In genomic region chr15:33091983-33092688, GRCh38 we compare ENCODE assay signal across 20 cellular contexts.
DNase-seq lines count a peak whose midpoint lies in the region; ATAC-seq, FAIRE-seq and TF ChIP-seq lines count a peak whose summit lies in the region.
"Had no signal": no experiment of that assay in that cellular context is flagged by ENCODE, and none has a peak within 500 bp of the region (broad histone marks: within the 10 kb centered on the region; RNA-seq: fewer than 3 reads in every experiment).

No MANE protein-coding gene starts in this region.

- in situ Hi-C loops in HepG2 (cut with HindIII; ENCODE audit: extremely low pct_ligation_motif_present, low pct_unique_long_range_greater_than_20kb): no loop called here

- no peak overlapping the region for H3K4me2 ChIP-seq in HepG2 (ENCODE audit: low read depth, low read length)

- H3K4me3 Mint-ChIP-seq in CD4-positive, alpha-beta memory T cell: peak overlapping the region in 5 of 8 donors; percentile 8 to 89 (median 88)

- WGBS in HepG2 (ENCODE audit: low lambda C conversion rate): 19% methylated on average over 12 of the region's 15 CpGs

- POLR2A ChIA-PET in CD4-positive, alpha-beta memory T cell (lab: Charles Lee; ENCODE audit: partially characterized antibody): no interaction called here
- POLR2A ChIA-PET in HepG2 (lab: Yijun Ruan, JAX): no interaction called here

- H3K9me3 ChIP-seq in CD4-positive, alpha-beta memory T cell (ENCODE audit: control insufficient read depth in 1 of 2, low read length in 2 of 2): no peaks in the 10 kb centered on the region
- no peaks in the 10 kb centered on the region for H3K9me3 ChIP-seq in mucosa of descending colon
- no peaks in the 10 kb centered on the region for H3K9me3 ChIP-seq in HepG2 (ENCODE audit: low read length)
- no peaks in the 10 kb centered on the region for H3K9me3 ChIP-seq in vagina
- H3K9me3 ChIP-seq: heart left ventricle had no signal

- H3K79me2 ChIP-seq in HepG2 (ENCODE audit: insufficient read depth, low read length): no peaks in the 10 kb centered on the region

- no peak overlapping the region for H3K4me3 ChIP-seq in CD4-positive, alpha-beta memory T cell (ENCODE audit: low read length in 2 of 2)
- H3K4me3 ChIP-seq in WI38 (ENCODE audit: low read depth, low read length) (peak overlapping the region; percentile 37), mucosa of descending colon (no peak overlapping the region), HepG2 (replicated peaks in 1 of 3; ENCODE audit: insufficient read depth in 1 of 3, low read depth in 2 of 3, low read length in 3 of 3) (no peak overlapping the region), vagina (no peak overlapping the region)
- H3K4me3 ChIP-seq: coronary artery had no signal

- TF ChIP-seq POLR2A in HepG2 (IDR thresholded peaks at IDR 0.05; ENCODE audit: insufficient read depth in 1 of 2, low read depth in 2 of 2, low read length in 2 of 2) (no peak), vagina (IDR thresholded peaks at IDR 0.05) (no peak)

- H3K36me3 Mint-ChIP-seq in CD4-positive, alpha-beta memory T cell: no peaks in the 10 kb centered on the region

- peak in 2 of 5 donors; percentile 26 to 45 for DNase-seq in CD4-positive, alpha-beta memory T cell
- DNase-seq in HTR-8/SVneo (ENCODE audit: insufficient read length, low spot score) (no peak), mucosa of descending colon (peak; percentile 60 to 70 (median 61)), HepG2 (ENCODE audit: low spot score) (no peak), vagina (ENCODE audit: extremely low spot score in 2 of 2) (no peak), ecto neural progenitor cell (ENCODE audit: low spot score) (no peak)
- DNase-seq in stimulated activated CD4-positive, alpha-beta T cell treated with anti-CD3 and anti-CD28 coated beads, Interleukin-15, amount 100 ng/mL, for 24 hours: no peak
- DNase-seq: activated CD4-positive, alpha-beta T cell treated with anti-CD3 and anti-CD28 coated beads for 1 hour; activated CD8-positive, alpha-beta memory T cell treated with anti-CD3 and anti-CD28 coated beads, Interleukin-2, amount 50 U/mL, for 48 hours; C1 segment of cervical spinal cord; erythroblast; HCEC 1CT; heart left ventricle; KBM-7; kidney; NCI-H1092 treated with DMSO at 0.1 percent for 48 hours; NCI-H446 treated with DMSO at 0.1 percent for 48 hours; stimulated activated CD4-positive, alpha-beta T cell treated with anti-CD3 and anti-CD28 coated beads, Interleukin-12 subunit alpha, Interleukin-12 subunit beta, amount 100 ng/mL, for 4 hours had no signal

- no TSS peak for BruUV-seq in HepG2 (replicated peaks; lab: Mats Ljungman, UMichigan)

- FAIRE-seq in HTR-8/SVneo (lab: Jason Lieb, UNC): peak; percentile 16
- FAIRE-seq in HepG2 (lab: Jason Lieb, UNC): no peak
- FAIRE-seq: kidney had no signal

- peaks cover 10% of the 10 kb centered on the region for H3K4me1 ChIP-seq in CD4-positive, alpha-beta memory T cell (ENCODE audit: insufficient read depth, low read length)
- H3K4me1 ChIP-seq in mucosa of descending colon (ENCODE audit: low read depth) (peaks cover 3% of the 10 kb centered on the region), HepG2 (ENCODE audit: insufficient read depth, low read length) (no peaks in the 10 kb centered on the region), vagina (no peaks in the 10 kb centered on the region)

- ATAC-seq in mucosa of descending colon (peak; percentile 62), HepG2 (no peak)
- ATAC-seq: heart left ventricle had no signal

- peaks cover 0 to 3% of the 10 kb centered on the region in 2 donors for H3K27me3 Mint-ChIP-seq in CD4-positive, alpha-beta memory T cell

- CTCF ChIA-PET in CD4-positive, alpha-beta memory T cell (lab: Charles Lee; ENCODE audit: partially characterized antibody): interaction anchor here (1.0 to 1.7 kb wide), 2 partner anchors 12 to 40 kb away, joined by 4 read pairs; no protein-coding TSS in a partner anchor
- CTCF ChIA-PET in HepG2 (lab: Yijun Ruan, JAX; ENCODE audit: low intra/inter-chr PET ratio, low total read pairs): no interaction called here

- intact Hi-C loops in CD4-positive, alpha-beta memory T cell (cut with micrococcal nuclease): no loop called here
- intact Hi-C loops in mucosa of descending colon (cut with DNase I, micrococcal nuclease) (no loop called here), HepG2 (cut with micrococcal nuclease; ENCODE audit: unreplicated experiment) (loop anchor here (10.0 kb wide), 1 partner anchor 1637 kb away; no protein-coding TSS in a partner anchor), vagina (cut with DNase I) (no loop called here)

- TF ChIP-seq EP300 in HepG2 (IDR thresholded peaks at IDR 0.05; ENCODE audit: low read depth in 2 of 2, low read length in 2 of 2) (no peak), HepG2 (CRISPR knock-in tag; IDR thresholded peaks at IDR 0.05; ENCODE audit: borderline replicate concordance) (no peak)

- H3K9me3 Mint-ChIP-seq in CD4-positive, alpha-beta memory T cell: peaks cover 0 to 1% (median 0%) of the 10 kb centered on the region in 8 donors

- H4K20me1 ChIP-seq in HepG2 (ENCODE audit: insufficient read depth, low read length): no peaks in the 10 kb centered on the region

- no peaks in the 10 kb centered on the region for H3K36me3 ChIP-seq in CD4-positive, alpha-beta memory T cell (ENCODE audit: insufficient read depth, low read length)
- H3K36me3 ChIP-seq in mucosa of descending colon (ENCODE audit: low read depth) (no peaks in the 10 kb centered on the region), HepG2 (replicated peaks in 1 of 2; ENCODE audit: control insufficient read depth in 1 of 2, insufficient read depth in 2 of 2, low read length in 2 of 2) (no peaks in the 10 kb centered on the region), vagina (no peaks in the 10 kb centered on the region)
- H3K36me3 ChIP-seq: heart left ventricle had no signal

- H3K27ac ChIP-seq in CD4-positive, alpha-beta memory T cell (ENCODE audit: low read depth, low read length): peak overlapping the region; percentile 8
- H3K27ac ChIP-seq in HepG2 (ENCODE audit: extremely low read length, insufficient read depth, low read length) (no peak overlapping the region), vagina (no peak overlapping the region)
- H3K27ac ChIP-seq: coronary artery had no signal

- H3K9ac ChIP-seq in HepG2 (ENCODE audit: insufficient read depth, low read depth, low read length): no peak overlapping the region

- peaks cover 0 to 37% (median 7%) of the 10 kb centered on the region in 4 donors for H3K4me1 Mint-ChIP-seq in CD4-positive, alpha-beta memory T cell

- no peak for TF ChIP-seq CTCF in WI38 (IDR thresholded peaks at IDR 0.05; ENCODE audit: low read depth, low read length)
- no peak for TF ChIP-seq CTCF in mucosa of descending colon (IDR thresholded peaks at IDR 0.05)
- TF ChIP-seq CTCF in HepG2 (CRISPR knock-in tag; IDR thresholded peaks at IDR 0.05): no peak
- TF ChIP-seq CTCF in vagina (IDR thresholded peaks at IDR 0.05): no peak

- H3K27me3 ChIP-seq in CD4-positive, alpha-beta memory T cell (ENCODE audit: insufficient read depth, low read length): no peaks in the 10 kb centered on the region
- H3K27me3 ChIP-seq in HepG2 (ENCODE audit: control insufficient read depth in 1 of 2, insufficient read depth in 2 of 2, low read length in 2 of 2) (no peaks in the 10 kb centered on the region; a peak in 2 of 5 replicates), vagina (no peaks in the 10 kb centered on the region)
- H3K27me3 ChIP-seq: heart left ventricle had no signal

- no peak overlapping the region for H2AFZ ChIP-seq in HepG2 (ENCODE audit: low read length)

- peak overlapping the region in 4 of 7 donors; percentile 29 to 93 (median 79) for H3K27ac Mint-ChIP-seq in CD4-positive, alpha-beta memory T cell

- TF ChIP-seq RAD21 in HepG2 (CRISPR knock-in tag; IDR thresholded peaks at IDR 0.05): no peak

TF ChIP-seq in HepG2, 621 proteins besides CTCF, POLR2A, EP300 and RAD21:
- TF ChIP-seq ZNF468 (CRISPR knock-in tag; IDR thresholded peaks at IDR 0.05) (no peak), CSRNP1 (CRISPR knock-in tag; IDR thresholded peaks at IDR 0.05) (no peak), TSC22D2 (CRISPR knock-in tag; IDR thresholded peaks at IDR 0.05; ENCODE audit: borderline replicate concordance) (no peak)
TF ChIP-seq in HepG2: peak in this region for 0.

Comparison
In these comparisons a context has a peak if more than half of its experiments do, and no peak if none do; other contexts are left out.
1. DNase-seq: peak in mucosa of descending colon (3 of 3); none in HTR-8/SVneo (single experiment), HepG2 (single experiment), stimulated activated CD4-positive, alpha-beta T cell treated with anti-CD3 and anti-CD28 coated beads, Interleukin-15, amount 100 ng/mL, for 24 hours (single experiment), vagina (0 of 2) and ecto neural progenitor cell (single experiment).